8 cellular contexts compared by ENCODE assay signal in the genomic region with DNA sequence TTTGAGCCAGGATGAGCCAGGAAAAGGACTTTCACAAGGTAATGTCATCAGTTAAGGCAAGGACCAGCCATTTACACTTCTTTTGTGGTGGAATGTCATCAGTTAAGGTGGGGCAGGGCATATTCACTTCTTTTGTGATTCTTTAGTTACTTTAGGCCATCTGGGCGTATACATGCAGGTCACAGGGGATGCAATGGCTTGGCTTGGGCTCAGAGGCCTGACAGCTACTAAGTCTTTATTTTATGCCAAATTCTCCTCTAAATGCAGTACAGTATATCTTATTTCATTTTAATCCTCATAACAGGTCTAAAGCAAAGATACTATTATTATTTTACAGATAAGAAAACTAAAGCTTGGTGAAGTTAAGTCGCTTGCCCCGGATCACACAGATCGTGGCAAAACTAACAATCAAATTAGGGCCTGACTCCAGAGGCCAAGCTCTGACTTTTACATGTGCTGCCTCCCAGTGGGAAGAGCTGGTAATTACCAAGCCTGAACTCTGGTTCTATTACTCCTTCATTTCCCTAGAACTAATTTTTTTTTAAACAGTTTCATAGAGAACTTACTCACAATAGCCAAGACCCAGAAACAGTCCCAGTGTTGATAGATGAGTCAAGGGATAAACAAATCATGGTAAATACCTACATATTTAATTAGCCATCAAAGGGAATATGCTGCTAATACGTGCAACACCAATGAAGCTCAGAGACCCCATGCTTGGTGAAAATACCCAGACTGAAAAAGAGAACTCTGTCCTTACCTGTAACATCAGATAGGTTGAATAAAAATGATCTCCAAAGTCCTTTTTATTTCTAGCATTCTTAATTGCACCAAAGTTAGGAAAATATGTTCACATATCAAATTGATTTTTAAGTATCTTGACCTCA. TPM values are rescaled to one million over a fixed set of nuclear protein-coding genes. Genes with fewer than 3 reads are reported as not detected.
A peak's percentile ranks its signal among the peaks of the same experiment; 100 is the strongest.
DNase-seq lines count a peak whose midpoint lies in the region; ATAC-seq and TF ChIP-seq lines count a peak whose summit lies in the region.

No MANE protein-coding gene starts in this region.

- 37% methylated on average over 5 of the region's 5 CpGs for WGBS in right cardiac atrium
- 47 to 64% (median 53%) methylated on average over 5 of the region's 5 CpGs for WGBS in spleen, 5 donors

- no peak overlapping the region for H3K27ac ChIP-seq in RWPE2 (ENCODE audit: poor library complexity, severe bottlenecking)
- no peak overlapping the region for H3K27ac ChIP-seq in right cardiac atrium (ENCODE audit: low read length)
- H3K27ac ChIP-seq in spleen: no peak overlapping the region

- H3K36me3 ChIP-seq in RWPE2 (ENCODE audit: low read depth): no peaks in the 10 kb centered on the region
- no peaks in the 10 kb centered on the region for H3K36me3 ChIP-seq in spleen

- TF ChIP-seq POLR2A in spleen (IDR thresholded peaks at IDR 0.05): no peak

- intact Hi-C loops in right cardiac atrium (cut with DNase I) (no loop called here), spleen (cut with DNase I; ENCODE audit: low total_unique reads) (no loop called here)

- TF ChIP-seq CTCF in RWPE2 (IDR thresholded peaks at IDR 0.05; ENCODE audit: poor library complexity, severe bottlenecking): peak; percentile 91
- peak; percentile 38 to 79 (median 74) for TF ChIP-seq CTCF in spleen (IDR thresholded peaks at IDR 0.05 in 8 of 11, conservative IDR thresholded peaks at IDR 0.05 in 3 of 11)

- no peaks in the 10 kb centered on the region for H3K27me3 ChIP-seq in RWPE2 (ENCODE audit: insufficient read depth, poor library complexity, severe bottlenecking)
- H3K27me3 ChIP-seq in right cardiac atrium (ENCODE audit: control insufficient read depth, insufficient read depth): no peaks in the 10 kb centered on the region
- no peaks in the 10 kb centered on the region for H3K27me3 ChIP-seq in spleen (replicated peaks in 1 of 7)

- H3K4me3 ChIP-seq in RWPE2 (ENCODE audit: severe bottlenecking): no peak overlapping the region
- no peak overlapping the region for H3K4me3 ChIP-seq in right cardiac atrium (ENCODE audit: low read length)
- no peak overlapping the region for H3K4me3 ChIP-seq in spleen

- DNase-seq in DMS114 treated with DMSO at 0.1 percent for 48 hours (lab: John Stamatoyannopoulos, UW; ENCODE audit: unreplicated experiment) (peak; percentile 32), RWPE2 (ENCODE audit: low spot score) (no peak), right cardiac atrium (peak in 1 of 3 donors; percentile 65), spleen (no peak)
- peak; percentile 7 for DNase-seq in activated naive CD8-positive, alpha-beta T cell treated with anti-CD3 and anti-CD28 coated beads, Interleukin-2, amount 50 U/mL, for 16 hours (ENCODE audit: low read depth, low spot score)

- H3K4me1 ChIP-seq in RWPE2 (ENCODE audit: insufficient read depth, poor library complexity, severe bottlenecking) (peaks cover 3% of the 10 kb centered on the region), right cardiac atrium (ENCODE audit: control insufficient read depth, insufficient read depth, low read length) (no peaks in the 10 kb centered on the region), spleen (peaks cover 0 to 25% (median 2%) of the 10 kb centered on the region in 6 donors)

- no peaks in the 10 kb centered on the region for H3K9me3 ChIP-seq in RWPE2 (ENCODE audit: severe bottlenecking)
- H3K9me3 ChIP-seq in right cardiac atrium (ENCODE audit: control insufficient read depth, low read length): no peaks in the 10 kb centered on the region
- no peaks in the 10 kb centered on the region for H3K9me3 ChIP-seq in spleen

- ATAC-seq in GM19372 (IDR thresholded peaks at IDR 0.05; ENCODE audit: low read depth, unreplicated experiment) (peak; percentile 99), HG03457 (IDR thresholded peaks at IDR 0.05; ENCODE audit: unreplicated experiment) (peak; percentile 94), RWPE2 (ENCODE audit: low read depth) (peak; percentile 66; the same call in 2 of the 3 replicates), right cardiac atrium (peak; percentile 47 to 54), HG02840 (IDR thresholded peaks at IDR 0.05; ENCODE audit: low FRiP score, unreplicated experiment) (no peak)

RNA-seq across cellular contexts. Expression of a gene that starts 35.4 kb away (rescaled TPM):
- total RNA-seq in right cardiac atrium: 1 to 10 TPM; 3.1 to 5.8 (median 4.9) TPM
- 6.1 TPM for polyA plus RNA-seq in right cardiac atrium
- 10 to 100 TPM in 1 of 7 donors, 1 to 10 TPM in 6; 4.4 to 19.5 (median 6.5) TPM for total RNA-seq in spleen
- polyA plus RNA-seq in spleen: 1 to 10 TPM; 1.7 to 4.0 (median 2.8) TPM

RNA-seq across cellular contexts. Expression of a gene that starts 55.5 kb away (rescaled TPM):
- 10 to 100 TPM; 64.4 to 86.2 (median 75.8) TPM for total RNA-seq in right cardiac atrium
- polyA plus RNA-seq in right cardiac atrium: 119 TPM
- total RNA-seq in spleen: 10 to 100 TPM; 44.3 to 71.1 (median 58.2) TPM
- 100 to 1,000 TPM in 2 of 3 donors, 10 to 100 TPM in 1; 95.9 to 144 (median 144) TPM for polyA plus RNA-seq in spleen

RNA-seq across cellular contexts. Expression of a gene that starts 55.8 kb away (rescaled TPM):
- total RNA-seq in right cardiac atrium (10 to 100 TPM; 45.5 to 49.8 (median 46.0) TPM), spleen (10 to 100 TPM; 27.7 to 44.7 (median 33.0) TPM)
- polyA plus RNA-seq in right cardiac atrium (81.6 TPM), spleen (10 to 100 TPM; 50.3 to 59.4 (median 52.6) TPM)

Comparison
In these comparisons a context has a peak if more than half of its experiments do, and no peak if none do; other contexts are left out.
1. DNase-seq: peak in DMS114 treated with DMSO at 0.1 percent for 48 hours (single experiment) and activated naive CD8-positive, alpha-beta T cell treated with anti-CD3 and anti-CD28 coated beads, Interleukin-2, amount 50 U/mL, for 16 hours (single experiment); none in RWPE2 (single experiment) and spleen (single experiment).